1 cellular context compared by ENCODE assay signal in the genomic region with DNA sequence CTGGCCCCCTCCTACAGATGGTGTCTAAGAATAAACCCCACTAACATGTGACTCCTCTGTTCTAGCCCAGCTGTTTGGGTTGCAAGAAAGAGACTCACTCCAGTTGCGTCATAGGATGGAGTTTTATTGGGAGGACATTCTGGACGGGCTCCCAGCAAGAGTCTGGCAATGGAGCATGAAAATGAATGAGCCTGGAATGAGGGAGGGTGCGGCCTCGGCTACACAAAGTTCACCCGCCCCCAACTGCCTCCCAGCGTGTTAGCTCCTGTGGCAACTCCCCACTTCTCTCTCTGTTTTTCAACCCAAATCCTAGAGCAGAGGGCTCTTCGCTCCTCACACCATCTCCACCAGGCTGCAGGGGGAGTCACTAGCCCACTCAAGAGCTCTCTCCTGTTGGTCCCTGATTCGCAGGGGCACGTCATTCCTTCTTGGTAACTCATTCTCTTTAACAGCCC.
TF ChIP-seq lines count a peak whose summit lies in the region.

No MANE protein-coding gene starts in this region.

TF ChIP-seq in GM23338, 12 proteins besides CTCF, POLR2A, EP300 and RAD21:
- TF ChIP-seq STAT1 (IDR thresholded peaks at IDR 0.05; ENCODE audit: unreplicated experiment) (no peak), ZNF114 (CRISPR knock-in tag; IDR thresholded peaks at IDR 0.05) (no peak), ZNF331 (CRISPR knock-in tag; IDR thresholded peaks at IDR 0.05; ENCODE audit: low read depth) (no peak), NANOG (IDR thresholded peaks at IDR 0.05; ENCODE audit: borderline replicate concordance) (no peak), CREB1 (CRISPR knock-in tag; IDR thresholded peaks at IDR 0.05; ENCODE audit: low read depth) (no peak), EZH2 (IDR thresholded peaks at IDR 0.05; ENCODE audit: low read depth, unreplicated experiment) (no peak)
- TF ChIP-seq, protein P1, sequence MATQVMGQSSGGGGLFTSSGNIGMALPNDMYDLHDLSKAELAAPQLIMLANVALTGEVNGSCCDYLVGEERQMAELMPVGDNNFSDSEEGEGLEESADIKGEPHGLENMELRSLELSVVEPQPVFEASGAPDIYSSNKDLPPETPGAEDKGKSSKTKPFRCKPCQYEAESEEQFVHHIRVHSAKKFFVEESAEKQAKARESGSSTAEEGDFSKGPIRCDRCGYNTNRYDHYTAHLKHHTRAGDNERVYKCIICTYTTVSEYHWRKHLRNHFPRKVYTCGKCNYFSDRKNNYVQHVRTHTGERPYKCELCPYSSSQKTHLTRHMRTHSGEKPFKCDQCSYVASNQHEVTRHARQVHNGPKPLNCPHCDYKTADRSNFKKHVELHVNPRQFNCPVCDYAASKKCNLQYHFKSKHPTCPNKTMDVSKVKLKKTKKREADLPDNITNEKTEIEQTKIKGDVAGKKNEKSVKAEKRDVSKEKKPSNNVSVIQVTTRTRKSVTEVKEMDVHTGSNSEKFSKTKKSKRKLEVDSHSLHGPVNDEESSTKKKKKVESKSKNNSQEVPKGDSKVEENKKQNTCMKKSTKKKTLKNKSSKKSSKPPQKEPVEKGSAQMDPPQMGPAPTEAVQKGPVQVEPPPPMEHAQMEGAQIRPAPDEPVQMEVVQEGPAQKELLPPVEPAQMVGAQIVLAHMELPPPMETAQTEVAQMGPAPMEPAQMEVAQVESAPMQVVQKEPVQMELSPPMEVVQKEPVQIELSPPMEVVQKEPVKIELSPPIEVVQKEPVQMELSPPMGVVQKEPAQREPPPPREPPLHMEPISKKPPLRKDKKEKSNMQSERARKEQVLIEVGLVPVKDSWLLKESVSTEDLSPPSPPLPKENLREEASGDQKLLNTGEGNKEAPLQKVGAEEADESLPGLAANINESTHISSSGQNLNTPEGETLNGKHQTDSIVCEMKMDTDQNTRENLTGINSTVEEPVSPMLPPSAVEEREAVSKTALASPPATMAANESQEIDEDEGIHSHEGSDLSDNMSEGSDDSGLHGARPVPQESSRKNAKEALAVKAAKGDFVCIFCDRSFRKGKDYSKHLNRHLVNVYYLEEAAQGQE (IDR thresholded peaks at IDR 0.05; ENCODE audit: unreplicated experiment): no peak
- TF ChIP-seq, protein P2, sequence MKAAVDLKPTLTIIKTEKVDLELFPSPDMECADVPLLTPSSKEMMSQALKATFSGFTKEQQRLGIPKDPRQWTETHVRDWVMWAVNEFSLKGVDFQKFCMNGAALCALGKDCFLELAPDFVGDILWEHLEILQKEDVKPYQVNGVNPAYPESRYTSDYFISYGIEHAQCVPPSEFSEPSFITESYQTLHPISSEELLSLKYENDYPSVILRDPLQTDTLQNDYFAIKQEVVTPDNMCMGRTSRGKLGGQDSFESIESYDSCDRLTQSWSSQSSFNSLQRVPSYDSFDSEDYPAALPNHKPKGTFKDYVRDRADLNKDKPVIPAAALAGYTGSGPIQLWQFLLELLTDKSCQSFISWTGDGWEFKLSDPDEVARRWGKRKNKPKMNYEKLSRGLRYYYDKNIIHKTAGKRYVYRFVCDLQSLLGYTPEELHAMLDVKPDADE (IDR thresholded peaks at IDR 0.05): no peak
